In the genomic region with DNA sequence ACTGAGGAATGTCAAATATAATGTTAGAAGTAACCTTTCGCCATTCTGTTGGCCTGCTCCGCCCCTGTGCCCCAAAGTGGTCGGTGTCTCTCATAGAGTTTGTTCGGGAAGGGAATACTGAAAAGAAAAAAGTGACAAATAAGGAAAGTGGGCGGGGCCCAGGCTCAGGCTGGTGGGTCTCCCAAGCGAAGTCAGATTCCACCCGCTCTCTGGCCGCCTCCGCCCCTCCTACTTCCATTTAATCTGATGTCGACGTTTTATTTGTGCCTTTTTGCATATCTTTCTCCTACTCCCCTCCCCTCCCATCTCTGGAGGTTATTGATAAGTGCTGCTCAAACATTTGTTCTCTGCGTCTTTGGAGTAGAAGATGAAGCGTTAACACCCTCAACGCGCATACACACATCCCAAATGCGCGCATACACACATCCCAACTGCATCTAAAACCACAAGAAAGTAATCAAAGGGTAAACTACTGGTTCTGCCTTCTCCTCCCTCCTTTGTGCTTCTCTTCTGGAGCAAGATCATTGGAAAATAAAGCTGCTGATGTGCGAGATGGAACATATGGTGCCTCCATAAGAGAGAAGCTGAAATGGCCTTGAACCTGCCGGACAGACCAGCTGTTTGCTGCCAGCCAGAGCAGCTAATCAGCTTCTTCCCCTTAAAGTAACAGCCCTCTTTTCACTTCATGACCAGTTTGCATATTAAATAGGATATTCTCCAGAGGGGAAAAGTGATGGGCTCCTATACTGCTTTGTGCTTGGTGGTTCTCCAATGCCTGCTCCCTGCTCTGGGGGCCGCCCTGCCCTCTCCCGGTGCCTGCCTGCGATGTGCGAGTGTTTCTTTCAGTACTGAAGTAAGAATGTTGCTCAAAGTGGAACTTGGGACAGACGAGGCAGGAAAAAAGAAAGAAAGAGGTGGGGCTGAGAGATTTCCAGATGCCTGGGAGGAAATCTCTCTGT, we compare ENCODE assay signal across 1 cellular context.
TF ChIP-seq lines count a peak whose summit lies in the region.

No MANE protein-coding gene starts in this region.

TF ChIP-seq in H1, 55 proteins besides CTCF, POLR2A, EP300 and RAD21:
- TF ChIP-seq SIN3A (conservative IDR thresholded peaks at IDR 0.05 in 1 of 2, IDR thresholded peaks at IDR 0.05 in 1 of 2; ENCODE audit: low read depth in 1 of 2, low read length in 2 of 2) (0 out of 4 replicates have a peak, but pooled peaks of 1 of the 2 experiments have one; percentile 7), MAFK (IDR thresholded peaks at IDR 0.05; ENCODE audit: low read depth, low read length) (no peak), PHF8 (conservative IDR thresholded peaks at IDR 0.05; ENCODE audit: low read depth, low read length) (no peak), BCL11A (IDR thresholded peaks at IDR 0.05; ENCODE audit: low read depth in 2 of 2, low read length in 2 of 2) (no peak), KDM5A (IDR thresholded peaks at IDR 0.05; ENCODE audit: low read length) (no peak), SP1 (IDR thresholded peaks at IDR 0.05; ENCODE audit: low read depth, low read length) (no peak), CREB1 (IDR thresholded peaks at IDR 0.05) (no peak), POU5F1 (IDR thresholded peaks at IDR 0.05; ENCODE audit: low read depth, low read length) (no peak)
